Comparison of ENCODE assay signal across 7 cellular contexts in the genomic region with DNA sequence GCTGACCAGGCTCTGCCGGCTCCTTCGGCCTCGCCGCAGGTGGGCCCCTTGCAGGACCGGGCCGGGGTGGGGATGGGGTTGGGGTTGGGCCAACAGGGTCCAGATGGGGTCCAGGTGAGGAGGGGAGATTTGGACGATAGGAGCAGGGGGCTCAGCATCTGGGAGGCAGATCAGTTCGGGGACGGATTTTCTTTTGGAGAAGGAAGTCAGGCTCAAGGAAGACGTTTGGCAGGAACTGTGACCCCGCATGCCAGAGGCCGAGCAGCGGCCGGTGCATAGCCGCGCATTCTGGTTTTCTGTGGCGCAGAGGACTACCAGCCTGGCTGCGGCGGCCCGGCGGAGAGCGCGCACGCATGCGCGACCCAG. TPM values are rescaled to one million over a fixed set of nuclear protein-coding genes. Genes with fewer than 3 reads are reported as not detected.
A peak's percentile ranks its signal among the peaks of the same experiment; 100 is the strongest.
DNase-seq lines count a peak whose midpoint lies in the region; ATAC-seq and TF ChIP-seq lines count a peak whose summit lies in the region.
"Had no signal": no experiment of that assay in that cellular context is flagged by ENCODE, and none has a peak within 500 bp of the region (broad histone marks: within the 10 kb centered on the region; RNA-seq: fewer than 3 reads in every experiment).

No MANE protein-coding gene starts in this region.

- H3K4me2 ChIP-seq in fibroblast of lung (ENCODE audit: extremely low read depth, insufficient read depth, low read length): peak overlapping the region; percentile 92

- no peaks in the 10 kb centered on the region for H3K27me3 ChIP-seq in fibroblast of lung (ENCODE audit: control insufficient read depth, insufficient read depth, low read length)

- peak overlapping the region; percentile 69 for H2AFZ ChIP-seq in fibroblast of lung (ENCODE audit: low read length)

- peaks cover 42% of the 10 kb centered on the region for H3K36me3 Mint-ChIP-seq in activated CD8-positive, alpha-beta memory T cell treated with anti-CD3 and anti-CD28 coated beads, Interleukin-2, amount 10 ng/mL, durations not matched to agents 7 days and 5 days

- H3K9me3 ChIP-seq in fibroblast of lung (ENCODE audit: control insufficient read depth, insufficient read depth, low read depth, low read length): no peaks in the 10 kb centered on the region

- H3K27ac ChIP-seq in fibroblast of lung (ENCODE audit: insufficient read depth, low read length): peak overlapping the region; percentile 99

- peaks cover 39% of the 10 kb centered on the region for H3K4me1 Mint-ChIP-seq in activated CD8-positive, alpha-beta memory T cell treated with anti-CD3 and anti-CD28 coated beads, Interleukin-2, amount 10 ng/mL, durations not matched to agents 7 days and 5 days
- H3K4me1 Mint-ChIP-seq in stimulated activated naive CD8-positive, alpha-beta T cell treated with anti-CD3 and anti-CD28 coated beads, Interleukin-15, amount 100 ng/mL, for 72 hours: peaks cover 51% of the 10 kb centered on the region

- peaks cover 40% of the 10 kb centered on the region for H3K79me2 ChIP-seq in fibroblast of lung (ENCODE audit: control insufficient read depth, insufficient read depth, low read length)

- H3K27me3 Mint-ChIP-seq in activated CD8-positive, alpha-beta memory T cell treated with anti-CD3 and anti-CD28 coated beads, Interleukin-2, amount 10 ng/mL, durations not matched to agents 7 days and 5 days: no peaks in the 10 kb centered on the region
- no peaks in the 10 kb centered on the region for H3K27me3 Mint-ChIP-seq in stimulated activated naive CD8-positive, alpha-beta T cell treated with anti-CD3 and anti-CD28 coated beads, Interleukin-15, amount 100 ng/mL, for 72 hours

- peaks cover 33% of the 10 kb centered on the region for H3K4me1 ChIP-seq in fibroblast of lung (ENCODE audit: control insufficient read depth, extremely low read depth, insufficient read depth, low read length)

- peak overlapping the region; percentile 54 to 64 (median 56) for H3K4me3 ChIP-seq in fibroblast of lung (replicated peaks in 1 of 4; ENCODE audit: control extremely low read depth in 1 of 4, insufficient read depth in 1 of 4, low read depth in 3 of 4, low read length in 4 of 4)

- CTCF ChIA-PET in activated CD8-positive, alpha-beta memory T cell treated with anti-CD3 and anti-CD28 coated beads, Interleukin-2, amount 10 ng/mL, durations not matched to agents 7 days and 5 days (lab: Charles Lee): interaction anchor here (0.9 to 10.1 kb wide), 9 partner anchors 9 to 342 kb away, joined by 3 to 107 read pairs (median 8); a partner anchor contains a TSS

- no peak for ATAC-seq in activated CD8-positive, alpha-beta memory T cell treated with anti-CD3 and anti-CD28 coated beads, Interleukin-2, amount 10 ng/mL, durations not matched to agents 7 days and 5 days
- ATAC-seq in stimulated activated naive CD8-positive, alpha-beta T cell treated with anti-CD3 and anti-CD28 coated beads, Interleukin-15, amount 100 ng/mL, for 72 hours: no peak

- H3K36me3 ChIP-seq in fibroblast of lung (ENCODE audit: control insufficient read depth, insufficient read depth, low read length): peaks cover 23% of the 10 kb centered on the region

- H3K4me3 Mint-ChIP-seq in activated CD8-positive, alpha-beta memory T cell treated with anti-CD3 and anti-CD28 coated beads, Interleukin-2, amount 10 ng/mL, durations not matched to agents 7 days and 5 days: peak overlapping the region; percentile 95
- H3K4me3 Mint-ChIP-seq in stimulated activated naive CD8-positive, alpha-beta T cell treated with anti-CD3 and anti-CD28 coated beads, Interleukin-15, amount 100 ng/mL, for 72 hours: peak overlapping the region; percentile 98 to 99

- no peaks in the 10 kb centered on the region for H3K9me3 Mint-ChIP-seq in activated CD8-positive, alpha-beta memory T cell treated with anti-CD3 and anti-CD28 coated beads, Interleukin-2, amount 10 ng/mL, durations not matched to agents 7 days and 5 days (ENCODE audit: low read depth)
- H3K9me3 Mint-ChIP-seq in stimulated activated naive CD8-positive, alpha-beta T cell treated with anti-CD3 and anti-CD28 coated beads, Interleukin-15, amount 100 ng/mL, for 72 hours: no peaks in the 10 kb centered on the region

- H4K20me1 ChIP-seq in fibroblast of lung (ENCODE audit: control insufficient read depth, extremely low read depth, insufficient read depth, low read length): no peaks in the 10 kb centered on the region

- in situ Hi-C loops in GM13976 (cut with MboI; ENCODE audit: low sequenced_read_pairs, unreplicated experiment): no loop called here

- TF ChIP-seq CTCF in fibroblast of lung (conservative IDR thresholded peaks at IDR 0.05 in 1 of 2, IDR thresholded peaks at IDR 0.05 in 1 of 2; ENCODE audit: low read depth in 1 of 2, low read length in 2 of 2) (no peak), GM13976 (IDR thresholded peaks at IDR 0.05; ENCODE audit: borderline replicate concordance, control extremely low read depth, extremely low read depth, insufficient read depth, missing control alignments) (no peak)

- DNase-seq in activated CD8-positive, alpha-beta memory T cell treated with anti-CD3 and anti-CD28 coated beads, Interleukin-2, amount 10 ng/mL, durations not matched to agents 7 days and 5 days: no peak
- no peak for DNase-seq in activated CD8-positive, alpha-beta memory T cell treated with anti-CD3 and anti-CD28 coated beads for 24 hours
- DNase-seq in fibroblast of lung (ENCODE audit: low read depth in 2 of 2): no peak
- DNase-seq in stimulated activated naive CD8-positive, alpha-beta T cell treated with anti-CD3 and anti-CD28 coated beads, Interleukin-15, amount 100 ng/mL, for 72 hours: no peak
- no peak for DNase-seq in DMS53 (lab: John Stamatoyannopoulos, UW)
- no peak for DNase-seq in GM13976 (ENCODE audit: low spot score)

- peak overlapping the region; percentile 98 for H3K9ac ChIP-seq in fibroblast of lung (ENCODE audit: insufficient read depth, low read length)

- H3K27ac Mint-ChIP-seq in activated CD8-positive, alpha-beta memory T cell treated with anti-CD3 and anti-CD28 coated beads, Interleukin-2, amount 10 ng/mL, durations not matched to agents 7 days and 5 days: peak overlapping the region; percentile 97
- H3K27ac Mint-ChIP-seq in stimulated activated naive CD8-positive, alpha-beta T cell treated with anti-CD3 and anti-CD28 coated beads, Interleukin-15, amount 100 ng/mL, for 72 hours: peak overlapping the region; percentile 99

RNA-seq across cellular contexts. Expression of a gene that starts 0.8 kb away (rescaled TPM):
- 1,000 to 10,000 TPM; 1,292 to 1,318 TPM for total RNA-seq in activated CD8-positive, alpha-beta memory T cell treated with anti-CD3 and anti-CD28 coated beads, Interleukin-2, amount 10 ng/mL, durations not matched to agents 7 days and 5 days
- 461 and 474 TPM in 2 replicates for total RNA-seq in fibroblast of lung
- polyA plus RNA-seq in fibroblast of lung: 1,015 and 1,066 TPM in 2 replicates
- 1,704 and 1,856 TPM in 2 replicates for polyA plus RNA-seq in fibroblast of lung (2012)
- 3,082 and 4,109 TPM in 2 replicates for polyA minus RNA-seq in fibroblast of lung (ENCODE audit: low replicate concordance)

RNA-seq across cellular contexts. Expression of a gene that starts 11.1 kb away (rescaled TPM):
- total RNA-seq in activated CD8-positive, alpha-beta memory T cell treated with anti-CD3 and anti-CD28 coated beads, Interleukin-2, amount 10 ng/mL, durations not matched to agents 7 days and 5 days: 100 to 1,000 TPM; 149 to 161 TPM
- 134 and 147 TPM in 2 replicates for total RNA-seq in fibroblast of lung
- 116 and 161 TPM in 2 replicates for polyA plus RNA-seq in fibroblast of lung
- 110 and 164 TPM in 2 replicates for polyA plus RNA-seq in fibroblast of lung (2012)
- polyA minus RNA-seq in fibroblast of lung (ENCODE audit: low replicate concordance): 526 and 648 TPM in 2 replicates

RNA-seq across cellular contexts. Expression of a gene that starts 27.0 kb away (rescaled TPM):
- 1 to 10 TPM; 2.0 to 2.9 TPM for total RNA-seq in activated CD8-positive, alpha-beta memory T cell treated with anti-CD3 and anti-CD28 coated beads, Interleukin-2, amount 10 ng/mL, durations not matched to agents 7 days and 5 days
- 0.26 and 0.33 TPM in 2 replicates for total RNA-seq in fibroblast of lung
- polyA plus RNA-seq in fibroblast of lung: not detected in 2 replicates
- 0.06 and 0.12 TPM in 2 replicates for polyA plus RNA-seq in fibroblast of lung (2012)
- polyA minus RNA-seq in fibroblast of lung (ENCODE audit: low replicate concordance): not detected in 2 replicates

RNA-seq across cellular contexts. Expression of a gene that starts 31.3 kb away (rescaled TPM):
- total RNA-seq in activated CD8-positive, alpha-beta memory T cell treated with anti-CD3 and anti-CD28 coated beads, Interleukin-2, amount 10 ng/mL, durations not matched to agents 7 days and 5 days: 10 to 100 TPM; 47.2 to 47.8 TPM
- 16.0 and 19.5 TPM in 2 replicates for total RNA-seq in fibroblast of lung
- 11.9 and 21.4 TPM in 2 replicates for polyA plus RNA-seq in fibroblast of lung
- polyA plus RNA-seq in fibroblast of lung (2012): 30.6 and 50.4 TPM in 2 replicates
- polyA minus RNA-seq in fibroblast of lung (ENCODE audit: low replicate concordance): 14.5 and 48.2 TPM in 2 replicates

RNA-seq across cellular contexts. Expression of a gene that starts 33.7 kb away (rescaled TPM):
- total RNA-seq in activated CD8-positive, alpha-beta memory T cell treated with anti-CD3 and anti-CD28 coated beads, Interleukin-2, amount 10 ng/mL, durations not matched to agents 7 days and 5 days: 1 to 10 TPM; 1.6 to 6.5 TPM
- total RNA-seq in fibroblast of lung: not detected in 2 replicates
- polyA plus RNA-seq in fibroblast of lung: 0.11 TPM in 1 of 2 replicates, not detected in the other
- polyA plus RNA-seq in fibroblast of lung (2012): 0.12 TPM in 1 of 2 replicates, not detected in the other
- polyA minus RNA-seq in fibroblast of lung (ENCODE audit: low replicate concordance): not detected in 2 replicates
- total RNA-seq: lung microvascular endothelial cell had no signal
